In genomic region chr9:4284925-4285324, GRCh38 we compare ENCODE assay signal across 7 cellular contexts.
"Had no signal": no experiment of that assay in that cellular context is flagged by ENCODE, and none has a peak within 500 bp of the region (broad histone marks: within the 10 kb centered on the region; RNA-seq: fewer than 3 reads in every experiment).

No MANE protein-coding gene starts in this region.

- DNase-seq: GDM1, GF-D8 had no signal

- FAIRE-seq: GM12878, GM12891, GM12892, GM18507, GM19239 had no signal

- H3K4me3 ChIP-seq: GM12878 had no signal
